ENCODE assay signal across 8 cellular contexts in genomic region chr2:187580462-187581124, GRCh38. TPM values are rescaled to one million over a fixed set of nuclear protein-coding genes. Genes with fewer than 3 reads are reported as not detected.
DNase-seq lines count a peak whose midpoint lies in the region; ATAC-seq and TF ChIP-seq lines count a peak whose summit lies in the region.

No MANE protein-coding gene starts in this region.

- TF ChIP-seq POLR2A in IMR-90 (IDR thresholded peaks at IDR 0.05; ENCODE audit: low read depth, low read length) = no peak

- H4K8ac ChIP-seq in IMR-90 (ENCODE audit: low read depth in 2 of 2, low read length in 2 of 2) = peak overlapping the region; percentile 77 to 99

- H4K20me1 ChIP-seq in IMR-90 (ENCODE audit: insufficient read depth, low read length) = no peaks in the 10 kb centered on the region

- peaks cover 6% of the 10 kb centered on the region for H3K9me1 ChIP-seq in IMR-90 (ENCODE audit: insufficient read depth, low read length)

- H3K4me1 ChIP-seq in IMR-90 (ENCODE audit: control insufficient read depth, insufficient read depth, low read length) = peaks cover 8% of the 10 kb centered on the region
- H3K4me1 ChIP-seq in RWPE2 (ENCODE audit: insufficient read depth, poor library complexity, severe bottlenecking) = peaks cover 16% of the 10 kb centered on the region

- peak overlapping the region; percentile 81 for H2AFZ ChIP-seq in IMR-90 (replicated peaks; ENCODE audit: low read length, poor library complexity)

- peak; percentile 73 for ATAC-seq in IMR-90 (ENCODE audit: low read depth)
- ATAC-seq in RWPE2 (ENCODE audit: low read depth) = peak; percentile 42; the same call in 1 of the 3 replicates
- ATAC-seq in HG02571 (IDR thresholded peaks at IDR 0.05; ENCODE audit: unreplicated experiment) = no peak
- no peak for ATAC-seq in GM19397 (IDR thresholded peaks at IDR 0.05; ENCODE audit: unreplicated experiment)

- DNase-seq in GM13977 (ENCODE audit: low spot score) (peak; percentile 7), IMR-90 (peak; percentile 85), RWPE2 (ENCODE audit: low spot score) (no peak), fibroblast of the conjunctiva (ENCODE audit: low read depth) (peak; percentile 74), renal cortical epithelial cell (ENCODE audit: low read depth) (peak; percentile 89)
- no peak for DNase-seq in stimulated activated naive CD4-positive, alpha-beta T cell treated with Interleukin-2 at 50 U/mL for 16 hours (lab: John Stamatoyannopoulos, UW)

- peak overlapping the region; percentile 70; the same call in 1 of the 2 replicates for H3K9ac ChIP-seq in IMR-90 (ENCODE audit: low read depth, low read length)

- in situ Hi-C loops in GM13977 (cut with MboI; ENCODE audit: low pct_unique_long_range_greater_than_20kb, low sequenced_read_pairs, unreplicated experiment) = no loop called here
- in situ Hi-C loops in IMR-90 (cut with MboI; ENCODE audit: low sequenced_read_pairs) = loop anchor here (10.0 kb wide), 1 partner anchor 1834 kb away; no protein-coding TSS in a partner anchor

- H2BK15ac ChIP-seq in IMR-90 (ENCODE audit: low read depth, low read length) = peak overlapping the region; percentile 100

- H2BK20ac ChIP-seq in IMR-90 (ENCODE audit: low read depth, low read length) = peak overlapping the region; percentile 98

- peak overlapping the region; percentile 98 for H3K14ac ChIP-seq in IMR-90 (replicated peaks; ENCODE audit: low read depth, low read length)

- H3K18ac ChIP-seq in IMR-90 (ENCODE audit: low read depth, low read length) = peak overlapping the region; percentile 94

- TF ChIP-seq CTCF in GM13977 (IDR thresholded peaks at IDR 0.05; ENCODE audit: extremely low read depth, insufficient read depth, missing control alignments) (peak; percentile 34), IMR-90 (conservative IDR thresholded peaks at IDR 0.05; ENCODE audit: low read depth, low read length) (peak; percentile 77), RWPE2 (IDR thresholded peaks at IDR 0.05; ENCODE audit: poor library complexity, severe bottlenecking) (peak; percentile 70)

- BruUV-seq in IMR-90 (replicated peaks; lab: Mats Ljungman, UMichigan) = no TSS peak

- H4K5ac ChIP-seq in IMR-90 (ENCODE audit: low read depth, low read length) = peak overlapping the region; percentile 85; the same call in 1 of the 2 replicates

- H3K4ac ChIP-seq in IMR-90 (ENCODE audit: low read depth, low read length) = peak overlapping the region; percentile 97

- H3K23ac ChIP-seq in IMR-90 (ENCODE audit: low read depth, low read length) = peak overlapping the region; percentile 81; the same call in 1 of the 2 replicates

- H3K79me1 ChIP-seq in IMR-90 (ENCODE audit: low read depth in 1 of 2, low read length in 2 of 2) = no peaks in the 10 kb centered on the region; a peak in 1 of 4 replicates

- H4K91ac ChIP-seq in IMR-90 (ENCODE audit: insufficient read depth, low read depth, low read length) = peak overlapping the region; percentile 81

- peak overlapping the region; percentile 70 for H2AK9ac ChIP-seq in IMR-90 (replicated peaks; ENCODE audit: low read depth, low read length, poor library complexity)

- peak overlapping the region; percentile 99 for H2AK5ac ChIP-seq in IMR-90 (ENCODE audit: low read depth, low read length)

- dilution Hi-C loops in IMR-90 (cut with HindIII; ENCODE audit: low sequenced_read_pairs, unreplicated experiment) = no loop called here

- CTCF ChIA-PET in IMR-90 (lab: Yijun Ruan, JAX) = interaction anchor here (0.6 to 8.8 kb wide), 11 partner anchors 12 to 270 kb away, joined by 3 to 134 read pairs (median 3); no protein-coding TSS in a partner anchor

- intact Hi-C loops in IMR-90 (cut with micrococcal nuclease) = loop anchor here (1.0 to 5.0 kb wide), 4 partner anchors 80 to 1832 kb away; no protein-coding TSS in a partner anchor

- POLR2A ChIA-PET in IMR-90 (lab: Charles Lee; ENCODE audit: unreplicated experiment) = no interaction called here

- H3K4me3 ChIP-seq in IMR-90 (ENCODE audit: insufficient read depth, low read depth, low read length) = peak overlapping the region; percentile 46
- H3K4me3 ChIP-seq in RWPE2 (ENCODE audit: severe bottlenecking) = no peak overlapping the region

- TF ChIP-seq RAD21 in IMR-90 (IDR thresholded peaks at IDR 0.05; ENCODE audit: low read length) = peak; percentile 81

- H3K27me3 ChIP-seq in IMR-90 (ENCODE audit: control insufficient read depth, insufficient read depth, low read length) (no peaks in the 10 kb centered on the region), RWPE2 (ENCODE audit: insufficient read depth, poor library complexity, severe bottlenecking) (no peaks in the 10 kb centered on the region)

- peak overlapping the region; percentile 98 for H3K4me2 ChIP-seq in IMR-90 (ENCODE audit: low read depth, low read length)

- peak overlapping the region; percentile 85; the same call in 1 of the 2 replicates for H3K27ac ChIP-seq in IMR-90 (ENCODE audit: insufficient read depth, low read length)
- H3K27ac ChIP-seq in RWPE2 (ENCODE audit: poor library complexity, severe bottlenecking) = no peak overlapping the region

- peak overlapping the region; percentile 97 for H2BK5ac ChIP-seq in IMR-90 (ENCODE audit: low read depth, low read length, poor library complexity, severe bottlenecking)

- H3K36me3 ChIP-seq in IMR-90 (ENCODE audit: control insufficient read depth, insufficient read depth, low read length) = no peaks in the 10 kb centered on the region
- no peaks in the 10 kb centered on the region for H3K36me3 ChIP-seq in RWPE2 (ENCODE audit: low read depth)

- WGBS in IMR-90 (ENCODE audit: extremely low coverage in 2 of 2, insufficient read length in 1 of 2), 2 experiments = no CpG with 5 or more reads among the region's 7 CpGs

- peak overlapping the region; percentile 97 for H2BK120ac ChIP-seq in IMR-90 (ENCODE audit: low read depth, low read length)

- H3K9me3 ChIP-seq in IMR-90 (ENCODE audit: control insufficient read depth, insufficient read depth, low read length) (no peaks in the 10 kb centered on the region), RWPE2 (ENCODE audit: severe bottlenecking) (no peaks in the 10 kb centered on the region)

- H3K56ac ChIP-seq in IMR-90 (ENCODE audit: extremely low read depth, insufficient read depth, low read length) = no peak overlapping the region

TF ChIP-seq in IMR-90, 13 proteins besides CTCF, POLR2A, EP300 and RAD21:
- TF ChIP-seq NFE2L2 (IDR thresholded peaks at IDR 0.05; ENCODE audit: low read depth, low read length) = no peak
- no peak for TF ChIP-seq BHLHE40 (IDR thresholded peaks at IDR 0.05; ENCODE audit: low read depth, low read length)
- TF ChIP-seq CEBPB (IDR thresholded peaks at IDR 0.05; ENCODE audit: low read depth, low read length) = no peak
- no peak for TF ChIP-seq ELK1 (IDR thresholded peaks at IDR 0.05; ENCODE audit: borderline replicate concordance, low read depth, low read length)
- TF ChIP-seq RCOR1 (IDR thresholded peaks at IDR 0.05; ENCODE audit: insufficient replicate concordance, low read length) = no peak
- no peak for TF ChIP-seq MXI1 (IDR thresholded peaks at IDR 0.05; ENCODE audit: borderline replicate concordance, low read depth, low read length)
- no peak for TF ChIP-seq RFX5 (IDR thresholded peaks at IDR 0.05; ENCODE audit: low read depth, low read length)
- peak; percentile 47; the same call in 1 of the 2 replicates for TF ChIP-seq FOS (IDR thresholded peaks at IDR 0.05; ENCODE audit: low read depth, low read length)
- no peak for TF ChIP-seq MAZ (IDR thresholded peaks at IDR 0.05; ENCODE audit: borderline replicate concordance, low read depth, low read length)
- peak; percentile 85 for TF ChIP-seq SMC3 (IDR thresholded peaks at IDR 0.05; ENCODE audit: low read depth, low read length)
- TF ChIP-seq USF2 (IDR thresholded peaks at IDR 0.05; ENCODE audit: low read depth, low read length) = no peak
- TF ChIP-seq MAFK (IDR thresholded peaks at IDR 0.05; ENCODE audit: low read depth, low read length) = no peak
- TF ChIP-seq CHD1 (IDR thresholded peaks at IDR 0.05; ENCODE audit: low read depth, low read length) = no peak

RNA-seq across cellular contexts. Expression of gene TFPI, which starts 26.4 kb away (rescaled TPM):
- total RNA-seq in IMR-90 (2012; rRNA removed) (83.0 and 93.9 TPM in 2 replicates), renal cortical epithelial cell (108 and 155 TPM in 2 replicates)
- polyA plus RNA-seq in IMR-90 (2012; rRNA removed) = 25.6 and 33.9 TPM in 2 replicates
- 5.4 and 6.5 TPM in 2 replicates for polyA plus RNA-seq in IMR-90 (2012; cell fraction: cytosol; rRNA removed)
- 2.1 and 22.1 TPM in 2 replicates for polyA plus RNA-seq in IMR-90 (2012; cell fraction: nucleus; rRNA removed; ENCODE audit: low replicate concordance)

Comparison
In these comparisons a context has a peak if more than half of its experiments do, and no peak if none do; other contexts are left out.
1. DNase-seq: peak in GM13977 (single experiment), IMR-90 (single experiment), fibroblast of the conjunctiva (single experiment) and renal cortical epithelial cell (single experiment); none in RWPE2 (single experiment) and stimulated activated naive CD4-positive, alpha-beta T cell treated with Interleukin-2 at 50 U/mL for 16 hours (single experiment).
2. ATAC-seq: peak in IMR-90 (single experiment) and RWPE2 (single experiment); none in HG02571 (single experiment) and GM19397 (single experiment).
3. Peak in every context shown above with its lines, with median percentiles within 50 percentile points of each other: CTCF ChIP-seq.